ENCODE assay signal across 8 cellular contexts in genomic region chr6:7050911-7051779, GRCh38. TPM values are rescaled to one million over a fixed set of nuclear protein-coding genes. Genes with fewer than 3 reads are reported as not detected.
A peak's percentile ranks its signal among the peaks of the same experiment; 100 is the strongest.
DNase-seq lines count a peak whose midpoint lies in the region; ATAC-seq, FAIRE-seq and TF ChIP-seq lines count a peak whose summit lies in the region.

No MANE protein-coding gene starts in this region.

- H3K4me3 ChIP-seq in HCT116 (replicated peaks in 1 of 2; ENCODE audit: low read depth in 1 of 2, low read length in 2 of 2) = no peak overlapping the region
- peak overlapping the region; percentile 19 for H3K4me3 ChIP-seq in neuron (ENCODE audit: low read length)

- no peak for TF ChIP-seq CTCF in HCT116 (IDR thresholded peaks at IDR 0.05 in 2 of 3, conservative IDR thresholded peaks at IDR 0.05 in 1 of 3; ENCODE audit: borderline replicate concordance in 1 of 3, insufficient read depth in 1 of 3, low read depth in 2 of 3, low read length in 2 of 3)

- no peak overlapping the region for H3K9ac ChIP-seq in HCT116 (ENCODE audit: low read length)

- DNase-seq in COLO668 (lab: John Stamatoyannopoulos, UW; ENCODE audit: unreplicated experiment) (peak; percentile 56), HCT116 (ENCODE audit: low read depth, low spot score) (no peak), NCI-H69 (lab: John Stamatoyannopoulos, UW) (peak; percentile 77), frontal cortex (ENCODE audit: low spot score in 2 of 2) (peak; percentile 36 to 43), cortex of kidney (lab: John Stamatoyannopoulos, UW) (no peak), COLO829 (ENCODE audit: low spot score) (no peak)
- DNase-seq in activated T-helper 9 cell treated with anti-CD3 and anti-CD28 coated beads, Interleukin-2, amount 50 U/mL, for 16 hours (ENCODE audit: low read depth) = peak; percentile 2

- FAIRE-seq in frontal cortex (lab: Jason Lieb, UNC) = no peak

- ATAC-seq in HCT116 = peak; percentile 53

- H3K9me2 ChIP-seq in HCT116 (ENCODE audit: insufficient read depth) = no peaks in the 10 kb centered on the region

- H3K36me3 ChIP-seq in HCT116 (ENCODE audit: control insufficient read depth in 1 of 2, insufficient read depth in 2 of 2, low read length in 2 of 2) = no peaks in the 10 kb centered on the region
- no peaks in the 10 kb centered on the region for H3K36me3 ChIP-seq in neuron (ENCODE audit: insufficient read depth, low read length)

- H3K27me3 ChIP-seq in HCT116 (ENCODE audit: insufficient read depth, low read length) = no peaks in the 10 kb centered on the region
- peaks cover 51% of the 10 kb centered on the region for H3K27me3 ChIP-seq in neuron (ENCODE audit: insufficient read depth, low read length)

- 0 out of 2 replicates have a peak overlapping the region, but pooled peaks have one; percentile 12 for H3K4me2 ChIP-seq in HCT116 (ENCODE audit: low read length)

- H3K79me2 ChIP-seq in HCT116 (ENCODE audit: insufficient read depth, low read length) = no peaks in the 10 kb centered on the region

- CTCF ChIA-PET in HCT116 (lab: Charles Lee) = no interaction called here

- H3K27ac ChIP-seq in HCT116 (ENCODE audit: low read depth, low read length) = no peak overlapping the region; the same call in 1 of the 2 replicates

- H2AFZ ChIP-seq in HCT116 (ENCODE audit: low read depth, low read length, poor library complexity, severe bottlenecking) (peak overlapping the region; percentile 16), neuron (ENCODE audit: low read depth, low read length) (peak overlapping the region; percentile 60)

- H3K4me1 ChIP-seq in HCT116 (ENCODE audit: control insufficient read depth in 1 of 2, insufficient read depth in 2 of 2, low read length in 2 of 2) = peaks cover 0 to 12% of the 10 kb centered on the region in 2 experiments; a peak in 1 of 4 replicates
- peaks cover 17% of the 10 kb centered on the region for H3K4me1 ChIP-seq in neuron (ENCODE audit: insufficient read depth, low read length)

- H3K9me3 ChIP-seq in HCT116 (ENCODE audit: control insufficient read depth in 1 of 2, insufficient read depth in 1 of 2, low read depth in 1 of 2, low read length in 2 of 2) = no peaks in the 10 kb centered on the region
- no peaks in the 10 kb centered on the region for H3K9me3 ChIP-seq in neuron (ENCODE audit: low read length)

- intact Hi-C loops in HCT116 (cut with micrococcal nuclease) = no loop called here

- no peak for TF ChIP-seq POLR2A in HCT116 (IDR thresholded peaks at IDR 0.05; ENCODE audit: borderline replicate concordance, extremely low read depth, insufficient read depth, insufficient read length)

- no TSS peak for BruUV-seq in HCT116 (replicated peaks; lab: Mats Ljungman, UMichigan)

- H4K20me1 ChIP-seq in HCT116 (ENCODE audit: insufficient read depth) = no peaks in the 10 kb centered on the region

- no peak for TF ChIP-seq RAD21 in HCT116 (IDR thresholded peaks at IDR 0.05; ENCODE audit: low read depth)

- POLR2A ChIA-PET in HCT116 (lab: Charles Lee) = no interaction called here

- RAD21 ChIA-PET in HCT116 (lab: Charles Lee; ENCODE audit: low non-redundant PET in 1 of 2, low total read pairs in 2 of 2, uncharacterized antibody in 2 of 2, unreplicated experiment in 2 of 2) = no interaction called here

TF ChIP-seq in HCT116, 20 proteins besides CTCF, POLR2A, EP300 and RAD21:
- TF ChIP-seq EZH2phosphoT487 (IDR thresholded peaks at IDR 0.05; ENCODE audit: borderline replicate concordance) (no peak), JUND (IDR thresholded peaks at IDR 0.05) (no peak), SP1 (IDR thresholded peaks at IDR 0.05; ENCODE audit: low read depth) (no peak), ELF1 (IDR thresholded peaks at IDR 0.05; ENCODE audit: borderline replicate concordance, low read depth) (no peak), EZH2 (IDR thresholded peaks at IDR 0.05) (no peak), ZNF274 (IDR thresholded peaks at IDR 0.05; ENCODE audit: low read depth, low read length) (no peak), SIN3A (IDR thresholded peaks at IDR 0.05; ENCODE audit: low read depth) (no peak), ZFX (IDR thresholded peaks at IDR 0.05) (no peak), FOSL1 (IDR thresholded peaks at IDR 0.05; ENCODE audit: low read depth) (no peak), MAX (IDR thresholded peaks at IDR 0.05) (no peak), REST (IDR thresholded peaks at IDR 0.05; ENCODE audit: low read depth) (no peak), ZBTB33 (IDR thresholded peaks at IDR 0.05; ENCODE audit: extremely low read depth, insufficient replicate concordance, low read length) (no peak), ATF3 (IDR thresholded peaks at IDR 0.05) (no peak), YY1 (IDR thresholded peaks at IDR 0.05; ENCODE audit: extremely low read depth, insufficient replicate concordance, low read depth, low read length) (no peak)
TF ChIP-seq in HCT116: peak in this region for 0.

RNA-seq across cellular contexts. Expression of gene RREB1, which starts 56.6 kb away (rescaled TPM):
- total RNA-seq in HCT116 (2021; ENCODE audit: unreplicated experiment) (47.9 TPM), frontal cortex (1.6 TPM)
- 21.4 and 26.4 TPM in 2 replicates for polyA plus RNA-seq in HCT116 (2012)

Comparison
In these comparisons a context has a peak if more than half of its experiments do, and no peak if none do; other contexts are left out.
1. DNase-seq: peak in COLO668 (single experiment), NCI-H69 (single experiment), activated T-helper 9 cell treated with anti-CD3 and anti-CD28 coated beads, Interleukin-2, amount 50 U/mL, for 16 hours (single experiment) and frontal cortex (2 of 2); none in HCT116 (single experiment), cortex of kidney (single experiment) and COLO829 (single experiment).
2. RNA of gene RREB1, which starts 56.6 kb away (total RNA-seq): 47.9 TPM in HCT116 (single experiment); 1.6 TPM in frontal cortex (single experiment); every median in the first group is over 10 times any median in the second.